10 cellular contexts compared by ENCODE assay signal in the genomic region with DNA sequence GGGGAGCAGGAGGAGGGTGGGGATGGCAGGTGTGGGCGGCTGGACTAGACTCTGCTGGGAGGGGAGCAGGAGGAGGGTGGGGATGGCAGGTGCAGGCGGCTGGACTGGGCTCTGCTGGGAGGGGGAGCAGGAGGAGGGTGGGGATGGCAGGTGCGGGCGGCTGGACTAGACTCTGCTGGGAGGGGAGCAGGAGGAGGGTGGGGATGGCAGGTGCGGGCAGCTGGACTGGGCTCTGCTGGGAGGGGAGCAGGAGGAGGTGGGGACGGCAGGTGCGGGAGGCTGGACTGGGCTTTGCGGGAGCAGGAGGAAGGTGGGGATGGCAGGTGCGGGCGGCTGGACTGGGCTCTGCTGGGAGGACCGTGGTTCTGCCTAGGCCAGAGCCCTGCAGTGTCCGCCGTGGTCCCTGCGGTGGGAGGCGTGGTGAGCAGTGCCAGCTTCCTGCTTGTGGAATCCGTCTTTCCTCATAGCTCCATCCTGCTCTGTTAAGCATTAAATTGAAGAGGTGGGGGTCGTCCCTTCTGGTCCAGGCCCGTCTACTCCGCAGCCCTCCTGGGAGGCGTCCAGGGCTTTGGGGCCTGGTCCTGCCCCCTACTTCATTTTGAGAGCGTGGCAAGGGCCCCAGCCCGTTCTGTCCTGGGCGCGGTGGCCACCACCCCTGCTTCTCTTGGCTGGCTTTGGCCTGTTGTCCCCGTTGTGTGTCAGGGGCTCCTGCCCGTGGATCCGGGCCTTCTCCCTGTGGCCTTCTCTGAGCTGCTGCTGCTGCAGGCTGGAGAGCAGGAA. TPM values are rescaled to one million over a fixed set of nuclear protein-coding genes. Genes with fewer than 3 reads are reported as not detected.
A peak's percentile ranks its signal among the peaks of the same experiment; 100 is the strongest.
DNase-seq lines count a peak whose midpoint lies in the region; ATAC-seq and TF ChIP-seq lines count a peak whose summit lies in the region.
"Had no signal": no experiment of that assay in that cellular context is flagged by ENCODE, and none has a peak within 500 bp of the region (broad histone marks: within the 10 kb centered on the region; RNA-seq: fewer than 3 reads in every experiment).

No MANE protein-coding gene starts in this region.

- H3K27ac ChIP-seq in WERI-Rb-1 = peak overlapping the region; percentile 39
- H3K27ac ChIP-seq: HL-60, left lung had no signal

- no peak for ATAC-seq in naive B cell (ENCODE audit: low read depth in 2 of 2)
- no peak for ATAC-seq in GM18520 (IDR thresholded peaks at IDR 0.05; ENCODE audit: unreplicated experiment)
- no peak for ATAC-seq in HG03095 (IDR thresholded peaks at IDR 0.05; ENCODE audit: unreplicated experiment)
- ATAC-seq: left lung had no signal

- no peak for TF ChIP-seq CTCF in WERI-Rb-1 (IDR thresholded peaks at IDR 0.05; ENCODE audit: low read depth, low read length)

- peak overlapping the region; percentile 79 to 93 (median 84) for H3K4me3 Mint-ChIP-seq in naive B cell

- peaks cover 21% of the 10 kb centered on the region for H3K36me3 ChIP-seq in WERI-Rb-1

- peaks cover 64 to 82% (median 77%) of the 10 kb centered on the region in 3 donors for H3K4me1 Mint-ChIP-seq in naive B cell

- no peak overlapping the region for H3K4me3 ChIP-seq in WERI-Rb-1 (ENCODE audit: low read depth, low read length)
- H3K4me3 ChIP-seq: left lung had no signal

- H3K27me3 Mint-ChIP-seq in naive B cell = no peaks in the 10 kb centered on the region

- peaks cover 7 to 19% of the 10 kb centered on the region in 2 donors for H3K36me3 Mint-ChIP-seq in naive B cell

- H3K27ac Mint-ChIP-seq in naive B cell = peak overlapping the region; percentile 81 to 99 (median 96)

- H3K9me3 ChIP-seq in WERI-Rb-1 (ENCODE audit: severe bottlenecking) = no peaks in the 10 kb centered on the region
- H3K9me3 ChIP-seq: left lung had no signal

- DNase-seq in DMS79 (lab: John Stamatoyannopoulos, UW) (peak; percentile 83), NCI-H146 (lab: John Stamatoyannopoulos, UW) (peak; percentile 85), WERI-Rb-1 (peak; percentile 52), naive B cell (no peak), superior temporal gyrus (ENCODE audit: extremely low spot score) (no peak)
- no peak for DNase-seq in stimulated activated naive CD4-positive, alpha-beta T cell (lab: John Stamatoyannopoulos, UW)

- peaks cover 0 to 2% (median 0%) of the 10 kb centered on the region in 7 donors for H3K9me3 Mint-ChIP-seq in naive B cell

- H3K27me3 ChIP-seq in WERI-Rb-1 (ENCODE audit: insufficient read depth, low read depth, severe bottlenecking) = no peaks in the 10 kb centered on the region
- H3K27me3 ChIP-seq: left lung had no signal

RNA-seq across cellular contexts. Expression of gene SPPL2B, which starts 4.7 kb away (rescaled TPM):
- 10 to 100 TPM; 13.0 to 38.0 (median 18.7) TPM for polyA plus RNA-seq in naive B cell (ENCODE audit: low read depth in 6 of 6)

RNA-seq across cellular contexts. Expression of gene LSM7, which starts 4.8 kb away (rescaled TPM):
- polyA plus RNA-seq in naive B cell (ENCODE audit: low read depth in 6 of 6) = 100 to 1,000 TPM; 275 to 337 (median 314) TPM

RNA-seq across cellular contexts. Expression of gene LINGO3, which starts 25.3 kb away (rescaled TPM):
- 10 to 100 TPM in 5 of 6 donors, 1 to 10 TPM in 1; 6.4 to 45.0 (median 15.4) TPM for polyA plus RNA-seq in naive B cell (ENCODE audit: low read depth in 6 of 6)

RNA-seq across cellular contexts. Expression of gene TMPRSS9, which starts 26.8 kb away (rescaled TPM):
- not detected for polyA plus RNA-seq in naive B cell (ENCODE audit: low read depth in 6 of 6)

RNA-seq across cellular contexts. Expression of gene PEAK3, which starts 51.2 kb away (rescaled TPM):
- 1 to 10 TPM in 1 of 6 donors, under 1 TPM in 4, not detected in 1; 0.30 to 1.0 (median 0.49) TPM for polyA plus RNA-seq in naive B cell (ENCODE audit: low read depth in 6 of 6)

Comparison
In these comparisons a context has a peak if more than half of its experiments do, and no peak if none do; other contexts are left out.
1. DNase-seq: peak in DMS79 (single experiment), NCI-H146 (single experiment) and WERI-Rb-1 (single experiment); none in naive B cell (single experiment), stimulated activated naive CD4-positive, alpha-beta T cell (0 of 6) and superior temporal gyrus (single experiment).